In the genomic region with DNA sequence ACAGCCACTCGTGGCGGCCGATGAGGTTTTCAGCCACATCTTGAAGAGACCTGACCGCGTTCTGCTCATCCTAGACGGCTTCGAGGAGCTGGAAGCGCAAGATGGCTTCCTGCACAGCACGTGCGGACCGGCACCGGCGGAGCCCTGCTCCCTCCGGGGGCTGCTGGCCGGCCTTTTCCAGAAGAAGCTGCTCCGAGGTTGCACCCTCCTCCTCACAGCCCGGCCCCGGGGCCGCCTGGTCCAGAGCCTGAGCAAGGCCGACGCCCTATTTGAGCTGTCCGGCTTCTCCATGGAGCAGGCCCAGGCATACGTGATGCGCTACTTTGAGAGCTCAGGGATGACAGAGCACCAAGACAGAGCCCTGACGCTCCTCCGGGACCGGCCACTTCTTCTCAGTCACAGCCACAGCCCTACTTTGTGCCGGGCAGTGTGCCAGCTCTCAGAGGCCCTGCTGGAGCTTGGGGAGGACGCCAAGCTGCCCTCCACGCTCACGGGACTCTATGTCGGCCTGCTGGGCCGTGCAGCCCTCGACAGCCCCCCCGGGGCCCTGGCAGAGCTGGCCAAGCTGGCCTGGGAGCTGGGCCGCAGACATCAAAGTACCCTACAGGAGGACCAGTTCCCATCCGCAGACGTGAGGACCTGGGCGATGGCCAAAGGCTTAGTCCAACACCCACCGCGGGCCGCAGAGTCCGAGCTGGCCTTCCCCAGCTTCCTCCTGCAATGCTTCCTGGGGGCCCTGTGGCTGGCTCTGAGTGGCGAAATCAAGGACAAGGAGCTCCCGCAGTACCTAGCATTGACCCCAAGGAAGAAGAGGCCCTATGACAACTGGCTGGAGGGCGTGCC, we compare ENCODE assay signal across 1 cellular context.
TF ChIP-seq lines count a peak whose summit lies in the region.

No MANE protein-coding gene starts in this region.

TF ChIP-seq in HepG2, 621 proteins besides CTCF, POLR2A, EP300 and RAD21:
- TF ChIP-seq ZBTB2 (CRISPR knock-in tag; IDR thresholded peaks at IDR 0.05; ENCODE audit: low read depth) = no peak
- no peak for TF ChIP-seq CHD2 (IDR thresholded peaks at IDR 0.05; ENCODE audit: low read depth, low read length)
- peak; percentile 19 for TF ChIP-seq HNRNPLL (IDR thresholded peaks at IDR 0.05; ENCODE audit: low read depth, low read length, poor library complexity, severe bottlenecking)
- 0 out of 2 replicates have a peak, but pooled peaks have one; percentile 25 for TF ChIP-seq ZNF333 (CRISPR knock-in tag; IDR thresholded peaks at IDR 0.05; ENCODE audit: borderline replicate concordance)
- TF ChIP-seq ZBTB21 (CRISPR knock-in tag; IDR thresholded peaks at IDR 0.05) = no peak
- TF ChIP-seq ARID5B (CRISPR knock-in tag; IDR thresholded peaks at IDR 0.05) = no peak
- TF ChIP-seq, protein P1, sequence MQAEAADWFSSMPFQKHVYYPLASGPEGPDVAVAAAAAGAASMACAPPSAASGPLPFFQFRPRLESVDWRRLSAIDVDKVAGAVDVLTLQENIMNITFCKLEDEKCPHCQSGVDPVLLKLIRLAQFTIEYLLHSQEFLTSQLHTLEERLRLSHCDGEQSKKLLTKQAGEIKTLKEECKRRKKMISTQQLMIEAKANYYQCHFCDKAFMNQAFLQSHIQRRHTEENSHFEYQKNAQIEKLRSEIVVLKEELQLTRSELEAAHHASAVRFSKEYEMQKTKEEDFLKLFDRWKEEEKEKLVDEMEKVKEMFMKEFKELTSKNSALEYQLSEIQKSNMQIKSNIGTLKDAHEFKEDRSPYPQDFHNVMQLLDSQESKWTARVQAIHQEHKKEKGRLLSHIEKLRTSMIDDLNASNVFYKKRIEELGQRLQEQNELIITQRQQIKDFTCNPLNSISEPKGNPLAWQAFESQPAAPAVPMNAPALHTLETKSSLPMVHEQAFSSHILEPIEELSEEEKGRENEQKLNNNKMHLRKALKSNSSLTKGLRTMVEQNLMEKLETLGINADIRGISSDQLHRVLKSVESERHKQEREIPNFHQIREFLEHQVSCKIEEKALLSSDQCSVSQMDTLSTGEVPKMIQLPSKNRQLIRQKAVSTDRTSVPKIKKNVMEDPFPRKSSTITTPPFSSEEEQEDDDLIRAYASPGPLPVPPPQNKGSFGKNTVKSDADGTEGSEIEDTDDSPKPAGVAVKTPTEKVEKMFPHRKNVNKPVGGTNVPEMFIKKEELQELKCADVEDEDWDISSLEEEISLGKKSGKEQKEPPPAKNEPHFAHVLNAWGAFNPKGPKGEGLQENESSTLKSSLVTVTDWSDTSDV (CRISPR knock-in tag; IDR thresholded peaks at IDR 0.05) = 0 out of 2 replicates have a peak, but pooled peaks have one; percentile 43
- TF ChIP-seq ZNF570 (CRISPR knock-in tag; IDR thresholded peaks at IDR 0.05; ENCODE audit: borderline replicate concordance) = no peak
TF ChIP-seq in HepG2: peak in this region for 3.
